In genomic region chr1:183954496-183954895, GRCh38 we compare ENCODE assay signal across 18 cellular contexts.
"Had no signal": no experiment of that assay in that cellular context is flagged by ENCODE, and none has a peak within 500 bp of the region (broad histone marks: within the 10 kb centered on the region; RNA-seq: fewer than 3 reads in every experiment).

No MANE protein-coding gene starts in this region.

- H3K4me1 Mint-ChIP-seq: mesothelial cell of epicardium; nephron; stimulated activated memory B cell treated with anti-CD40 and anti-IgM and Interleukin-4, amounts not matched to agents 10 μg/mL and 1 μg/mL and 100 μg/mL, for 72 hours had no signal

- H3K27ac ChIP-seq: colonic mucosa, lower lobe of right lung, spleen, thoracic aorta, upper lobe of right lung had no signal

- ATAC-seq: activated CD8-positive, alpha-beta T cell treated with anti-CD3 and anti-CD28 coated beads for 36 hours; left colon; lower lobe of right lung; stimulated activated memory B cell treated with anti-CD40 and anti-IgM and Interleukin-4, amounts not matched to agents 10 μg/mL and 1 μg/mL and 100 μg/mL, for 72 hours; upper lobe of right lung had no signal

- H3K9me3 Mint-ChIP-seq: activated CD8-positive, alpha-beta T cell treated with anti-CD3 and anti-CD28 coated beads for 36 hours; activated naive CD4-positive, alpha-beta T cell treated with anti-CD3 and anti-CD28 coated beads, Interleukin-2, amount 50 U/mL, for 24 hours; stimulated activated memory B cell treated with anti-CD40 and anti-IgM and Interleukin-4, amounts not matched to agents 10 μg/mL and 1 μg/mL and 100 μg/mL, for 72 hours had no signal

- H3K36me3 ChIP-seq: colonic mucosa, lower lobe of right lung, spleen, thoracic aorta, upper lobe of right lung had no signal

- H3K4me1 ChIP-seq: colonic mucosa had no signal

- H3K4me3 ChIP-seq: colonic mucosa, lower lobe of right lung, sigmoid colon, spleen, thoracic aorta, upper lobe of right lung had no signal

- H3K4me3 Mint-ChIP-seq: activated CD4-positive, alpha-beta T cell treated with anti-CD3 and anti-CD28 coated beads, Interleukin-2, amount 10 ng/mL, durations not matched to agents 24 days and 14 days; activated CD8-positive, alpha-beta T cell treated with anti-CD3 and anti-CD28 coated beads for 36 hours; activated naive CD4-positive, alpha-beta T cell treated with anti-CD3 and anti-CD28 coated beads, Interleukin-2, amount 50 U/mL, for 24 hours; mesothelial cell of epicardium; nephron; stimulated activated memory B cell treated with anti-CD40 and anti-IgM and Interleukin-4, amounts not matched to agents 10 μg/mL and 1 μg/mL and 100 μg/mL, for 72 hours had no signal

- H3K27me3 ChIP-seq: colonic mucosa, sigmoid colon, spleen, upper lobe of right lung had no signal

- H3K9me3 ChIP-seq: colonic mucosa, lower lobe of right lung, sigmoid colon, spleen, thoracic aorta, upper lobe of right lung had no signal

- DNase-seq: activated CD4-positive, alpha-beta T cell treated with anti-CD3 and anti-CD28 coated beads, Interleukin-2, amount 10 ng/mL, durations not matched to agents 24 days and 14 days; activated CD8-positive, alpha-beta T cell treated with anti-CD3 and anti-CD28 coated beads for 36 hours; activated effector memory CD4-positive, alpha-beta T cell treated with Interleukin-2 at 50 U/mL for 16 hours; activated T-cell treated with anti-CD3 and anti-CD28 coated beads, Interleukin-2, amount 50 U/mL, for 1 hour; caudate nucleus; colonic mucosa; left colon; lower lobe of right lung; nucleus accumbens; sigmoid colon; spleen; stimulated activated CD4-positive, alpha-beta T cell treated with anti-CD3 and anti-CD28 coated beads, Interleukin-4, amount 100 ng/mL, for 4 hours; upper lobe of right lung had no signal

- H3K27me3 Mint-ChIP-seq: activated CD8-positive, alpha-beta T cell treated with anti-CD3 and anti-CD28 coated beads for 36 hours; activated naive CD4-positive, alpha-beta T cell treated with anti-CD3 and anti-CD28 coated beads, Interleukin-2, amount 50 U/mL, for 24 hours had no signal

- H3K36me3 Mint-ChIP-seq: activated naive CD4-positive, alpha-beta T cell treated with anti-CD3 and anti-CD28 coated beads, Interleukin-2, amount 50 U/mL, for 24 hours; stimulated activated memory B cell treated with anti-CD40 and anti-IgM and Interleukin-4, amounts not matched to agents 10 μg/mL and 1 μg/mL and 100 μg/mL, for 72 hours had no signal

- H3K27ac Mint-ChIP-seq: activated CD4-positive, alpha-beta T cell treated with anti-CD3 and anti-CD28 coated beads, Interleukin-2, amount 10 ng/mL, durations not matched to agents 24 days and 14 days; activated CD8-positive, alpha-beta T cell treated with anti-CD3 and anti-CD28 coated beads for 36 hours; activated naive CD4-positive, alpha-beta T cell treated with anti-CD3 and anti-CD28 coated beads, Interleukin-2, amount 50 U/mL, for 24 hours; mesothelial cell of epicardium; nephron had no signal
